ENCODE assay signal across 14 cellular contexts in genomic region chr2:44936715-44937687, GRCh38. TPM values are rescaled to one million over a fixed set of nuclear protein-coding genes. Genes with fewer than 3 reads are reported as not detected.
DNase-seq lines count a peak whose midpoint lies in the region; ATAC-seq lines count a peak whose summit lies in the region.
"Had no signal": no experiment of that assay in that cellular context is flagged by ENCODE, and none has a peak within 500 bp of the region (broad histone marks: within the 10 kb centered on the region; RNA-seq: fewer than 3 reads in every experiment).

No MANE protein-coding gene starts in this region.

- H3K27me3 Mint-ChIP-seq in activated T-cell treated with anti-CD3 and anti-CD28 coated beads, Interleukin-2, amount 50 U/mL, for 72 hours (ENCODE audit: low read depth), result peaks cover 83% of the 10 kb centered on the region
- H3K27me3 Mint-ChIP-seq in T-cell, result peaks cover 53 to 75% of the 10 kb centered on the region in 2 donors
- peaks cover 95% of the 10 kb centered on the region for H3K27me3 Mint-ChIP-seq in stimulated activated memory B cell treated with anti-CD40 and anti-IgM and Interleukin-4, amounts not matched to agents 10 μg/mL and 1 μg/mL and 100 μg/mL, for 72 hours
- peaks cover 82% of the 10 kb centered on the region for H3K27me3 Mint-ChIP-seq in activated CD4-positive, alpha-beta T cell treated with anti-CD3 and anti-CD28 coated beads, Interleukin-2, amount 10 ng/mL, durations not matched to agents 7 days and 5 days

- no peaks in the 10 kb centered on the region for H3K9me3 Mint-ChIP-seq in activated T-cell treated with anti-CD3 and anti-CD28 coated beads, Interleukin-2, amount 50 U/mL, for 72 hours
- H3K9me3 Mint-ChIP-seq in T-cell, result no peaks in the 10 kb centered on the region
- H3K9me3 Mint-ChIP-seq in stimulated activated memory B cell treated with anti-CD40 and anti-IgM and Interleukin-4, amounts not matched to agents 10 μg/mL and 1 μg/mL and 100 μg/mL, for 72 hours, result no peaks in the 10 kb centered on the region
- no peaks in the 10 kb centered on the region for H3K9me3 Mint-ChIP-seq in activated CD4-positive, alpha-beta T cell treated with anti-CD3 and anti-CD28 coated beads, Interleukin-2, amount 10 ng/mL, durations not matched to agents 7 days and 5 days
- H3K9me3 Mint-ChIP-seq: activated CD4-positive, alpha-beta memory T cell treated with anti-CD3 and anti-CD28 coated beads for 36 hours; activated naive CD4-positive, alpha-beta T cell treated with anti-CD3 and anti-CD28 coated beads, Interleukin-2, amount 50 U/mL, for 24 hours had no signal

- POLR2A ChIA-PET in T-cell (lab: Charles Lee), result no interaction called here
- POLR2A ChIA-PET in activated CD4-positive, alpha-beta T cell treated with anti-CD3 and anti-CD28 coated beads, Interleukin-2, amount 10 ng/mL, durations not matched to agents 7 days and 5 days (lab: Charles Lee), result no interaction called here

- H3K27ac Mint-ChIP-seq in activated T-cell treated with anti-CD3 and anti-CD28 coated beads, Interleukin-2, amount 50 U/mL, for 72 hours, result no peak overlapping the region
- H3K27ac Mint-ChIP-seq in T-cell, result no peak overlapping the region
- no peak overlapping the region for H3K27ac Mint-ChIP-seq in stimulated activated memory B cell treated with anti-CD40 and anti-IgM and Interleukin-4, amounts not matched to agents 10 μg/mL and 1 μg/mL and 100 μg/mL, for 72 hours
- no peak overlapping the region for H3K27ac Mint-ChIP-seq in activated CD4-positive, alpha-beta T cell treated with anti-CD3 and anti-CD28 coated beads, Interleukin-2, amount 10 ng/mL, durations not matched to agents 7 days and 5 days
- H3K27ac Mint-ChIP-seq: activated CD4-positive, alpha-beta memory T cell treated with anti-CD3 and anti-CD28 coated beads for 36 hours; activated naive CD4-positive, alpha-beta T cell treated with anti-CD3 and anti-CD28 coated beads, Interleukin-2, amount 50 U/mL, for 24 hours had no signal

- no peak for ATAC-seq in activated T-cell treated with anti-CD3 and anti-CD28 coated beads, Interleukin-2, amount 50 U/mL, for 72 hours (replicated peaks in 1 of 2)
- ATAC-seq in T-cell (replicated peaks in 1 of 4) (no peak), HG02870 (IDR thresholded peaks at IDR 0.05; ENCODE audit: unreplicated experiment) (no peak)
- ATAC-seq in stimulated activated memory B cell treated with anti-CD40 and anti-IgM and Interleukin-4, amounts not matched to agents 10 μg/mL and 1 μg/mL and 100 μg/mL, for 72 hours, result no peak

- H3K4me1 Mint-ChIP-seq in activated T-cell treated with anti-CD3 and anti-CD28 coated beads, Interleukin-2, amount 50 U/mL, for 72 hours (ENCODE audit: low read depth), result peaks cover 41% of the 10 kb centered on the region
- H3K4me1 Mint-ChIP-seq in T-cell, result peaks cover 44 to 56% (median 45%) of the 10 kb centered on the region in 3 donors
- peaks cover 50% of the 10 kb centered on the region for H3K4me1 Mint-ChIP-seq in stimulated activated memory B cell treated with anti-CD40 and anti-IgM and Interleukin-4, amounts not matched to agents 10 μg/mL and 1 μg/mL and 100 μg/mL, for 72 hours
- H3K4me1 Mint-ChIP-seq in activated CD4-positive, alpha-beta T cell treated with anti-CD3 and anti-CD28 coated beads, Interleukin-2, amount 10 ng/mL, durations not matched to agents 7 days and 5 days, result peaks cover 14% of the 10 kb centered on the region

- H3K27me3 ChIP-seq in iPS-15b (ENCODE audit: control insufficient read depth, insufficient read depth, low read length), result peaks cover 91% of the 10 kb centered on the region

- CTCF ChIA-PET in T-cell (lab: Charles Lee), result no interaction called here
- CTCF ChIA-PET in activated CD4-positive, alpha-beta T cell treated with anti-CD3 and anti-CD28 coated beads, Interleukin-2, amount 10 ng/mL, durations not matched to agents 7 days and 5 days (lab: Charles Lee), result interaction anchor here (0.8 kb wide), 1 partner anchor 15 kb away, joined by 3 read pairs; no protein-coding TSS in a partner anchor

- H3K4me1 ChIP-seq in iPS-15b (ENCODE audit: control insufficient read depth, insufficient read depth, low read length), result peaks cover 21% of the 10 kb centered on the region

- DNase-seq in activated T-cell treated with anti-CD3 and anti-CD28 coated beads, Interleukin-2, amount 50 U/mL, for 72 hours, result no peak
- no peak for DNase-seq in activated T-cell treated with anti-CD3 and anti-CD28 coated beads for 4 hours
- DNase-seq in T-cell, result no peak
- DNase-seq in activated CD4-positive, alpha-beta T cell treated with anti-CD3 and anti-CD28 coated beads, Interleukin-2, amount 10 ng/mL, durations not matched to agents 7 days and 5 days, result no peak
- DNase-seq in C1 segment of cervical spinal cord (lab: John Stamatoyannopoulos, UW), result no peak
- DNase-seq: T-helper 1 cell had no signal

- no peaks in the 10 kb centered on the region for H3K9me3 ChIP-seq in iPS-15b (ENCODE audit: control insufficient read depth, insufficient read depth, low read length)
- H3K9me3 ChIP-seq: vagina had no signal

- no peak overlapping the region for H3K9ac ChIP-seq in iPS-15b (ENCODE audit: low read depth, low read length)

- peak overlapping the region; percentile 53 to 57 for H3K4me3 Mint-ChIP-seq in activated T-cell treated with anti-CD3 and anti-CD28 coated beads, Interleukin-2, amount 50 U/mL, for 72 hours
- H3K4me3 Mint-ChIP-seq in T-cell, result peak overlapping the region in 2 of 3 donors; percentile 36 to 55
- peak overlapping the region; percentile 38 for H3K4me3 Mint-ChIP-seq in stimulated activated memory B cell treated with anti-CD40 and anti-IgM and Interleukin-4, amounts not matched to agents 10 μg/mL and 1 μg/mL and 100 μg/mL, for 72 hours
- H3K4me3 Mint-ChIP-seq in activated CD4-positive, alpha-beta T cell treated with anti-CD3 and anti-CD28 coated beads, Interleukin-2, amount 10 ng/mL, durations not matched to agents 7 days and 5 days, result no peak overlapping the region
- H3K4me3 Mint-ChIP-seq: activated CD4-positive, alpha-beta memory T cell treated with anti-CD3 and anti-CD28 coated beads for 36 hours had no signal

- peak overlapping the region; percentile 46 for H3K4me3 ChIP-seq in iPS-15b (ENCODE audit: low read depth, low read length)

- no peaks in the 10 kb centered on the region for H3K36me3 ChIP-seq in iPS-15b (ENCODE audit: control insufficient read depth, insufficient read depth, low read length)
- H3K36me3 ChIP-seq: vagina had no signal

- peaks cover 0 to 4% of the 10 kb centered on the region in 2 donors for H3K36me3 Mint-ChIP-seq in activated T-cell treated with anti-CD3 and anti-CD28 coated beads, Interleukin-2, amount 50 U/mL, for 72 hours (ENCODE audit: insufficient read depth in 2 of 2)
- no peaks in the 10 kb centered on the region for H3K36me3 Mint-ChIP-seq in T-cell
- H3K36me3 Mint-ChIP-seq in stimulated activated memory B cell treated with anti-CD40 and anti-IgM and Interleukin-4, amounts not matched to agents 10 μg/mL and 1 μg/mL and 100 μg/mL, for 72 hours, result no peaks in the 10 kb centered on the region
- peaks cover 1% of the 10 kb centered on the region for H3K36me3 Mint-ChIP-seq in activated CD4-positive, alpha-beta T cell treated with anti-CD3 and anti-CD28 coated beads, Interleukin-2, amount 10 ng/mL, durations not matched to agents 7 days and 5 days (ENCODE audit: low read depth)
- H3K36me3 Mint-ChIP-seq: activated CD4-positive, alpha-beta memory T cell treated with anti-CD3 and anti-CD28 coated beads for 36 hours; activated naive CD4-positive, alpha-beta T cell treated with anti-CD3 and anti-CD28 coated beads, Interleukin-2, amount 50 U/mL, for 24 hours had no signal

RNA-seq across cellular contexts. Expression of gene SIX3, which starts 4.5 kb away (rescaled TPM):
- not detected for total RNA-seq in activated T-cell treated with anti-CD3 and anti-CD28 coated beads, Interleukin-2, amount 50 U/mL, for 72 hours
- total RNA-seq in T-cell, result under 1 TPM in 1 of 5 donors, not detected in 4; 0.23 TPM
- total RNA-seq in activated CD4-positive, alpha-beta T cell treated with anti-CD3 and anti-CD28 coated beads, Interleukin-2, amount 10 ng/mL, durations not matched to agents 7 days and 5 days, result not detected
- total RNA-seq: activated CD4-positive, alpha-beta memory T cell treated with anti-CD3 and anti-CD28 coated beads for 36 hours; Daoy; kidney epithelial cell; vagina had no signal
